In genomic region chr20:31923388-31924271, GRCh38 we compare ENCODE assay signal across 1 cellular context.
TF ChIP-seq lines count a peak whose summit lies in the region.

No MANE protein-coding gene starts in this region.

TF ChIP-seq in H1, 55 proteins besides CTCF, POLR2A, EP300 and RAD21:
- TF ChIP-seq HDAC6 (IDR thresholded peaks at IDR 0.05; ENCODE audit: low read depth, low read length): no peak
- TF ChIP-seq SP1 (IDR thresholded peaks at IDR 0.05; ENCODE audit: low read depth, low read length): no peak
- no peak for TF ChIP-seq CTBP2 (IDR thresholded peaks at IDR 0.05; ENCODE audit: borderline replicate concordance, insufficient read depth, insufficient read length, low read length)
- TF ChIP-seq NRF1 (IDR thresholded peaks at IDR 0.05; ENCODE audit: low read depth, low read length): no peak
- TF ChIP-seq TAF1 (IDR thresholded peaks at IDR 0.05; ENCODE audit: low read depth, low read length): no peak
- TF ChIP-seq SIN3A (conservative IDR thresholded peaks at IDR 0.05 in 1 of 2, IDR thresholded peaks at IDR 0.05 in 1 of 2; ENCODE audit: low read depth in 1 of 2, low read length in 2 of 2): no peak
- TF ChIP-seq MAFK (IDR thresholded peaks at IDR 0.05; ENCODE audit: low read depth, low read length): no peak
- TF ChIP-seq MAX (IDR thresholded peaks at IDR 0.05): no peak
- TF ChIP-seq RFX5 (IDR thresholded peaks at IDR 0.05; ENCODE audit: borderline replicate concordance, low read depth, low read length): no peak
- no peak for TF ChIP-seq ASH2L (IDR thresholded peaks at IDR 0.05; ENCODE audit: low read length)
- TF ChIP-seq TEAD4 (IDR thresholded peaks at IDR 0.05; ENCODE audit: low read depth, low read length): no peak
- no peak for TF ChIP-seq RBBP5 (IDR thresholded peaks at IDR 0.05; ENCODE audit: borderline replicate concordance, low read depth, low read length)
- no peak for TF ChIP-seq SIRT6 (IDR thresholded peaks at IDR 0.05; ENCODE audit: low read length)
- no peak for TF ChIP-seq CBX8 (IDR thresholded peaks at IDR 0.05; ENCODE audit: borderline replicate concordance, low read depth, low read length)
- no peak for TF ChIP-seq ZNF274 (IDR thresholded peaks at IDR 0.05; ENCODE audit: borderline replicate concordance, extremely low read depth, low read length)
